In genomic region chr16:57676624-57677085, GRCh38 we compare ENCODE assay signal across 28 cellular contexts. TPM values are rescaled to one million over a fixed set of nuclear protein-coding genes. Genes with fewer than 3 reads are reported as not detected.
DNase-seq lines count a peak whose midpoint lies in the region; ATAC-seq and TF ChIP-seq lines count a peak whose summit lies in the region.
"Had no signal": no experiment of that assay in that cellular context is flagged by ENCODE, and none has a peak within 500 bp of the region (broad histone marks: within the 10 kb centered on the region; RNA-seq: fewer than 3 reads in every experiment).

No MANE protein-coding gene starts in this region.

- WGBS in suprapubic skin, result 78% methylated on average over 3 of the region's 3 CpGs

- H3K27ac ChIP-seq in breast epithelium, result peak overlapping the region in 1 of 2 donors; percentile 66
- peak overlapping the region; percentile 29 for H3K27ac ChIP-seq in suprapubic skin
- H3K27ac ChIP-seq: adrenal gland, colonic mucosa, uterus had no signal

- ATAC-seq in GM19328 (IDR thresholded peaks at IDR 0.05; ENCODE audit: unreplicated experiment), result no peak
- ATAC-seq: SK-N-SH treated with all-trans-retinoic acid at 6 μM for 48 hours; stimulated activated memory B cell treated with anti-CD40 and anti-IgM and Interleukin-4, amounts not matched to agents 10 μg/mL and 1 μg/mL and 100 μg/mL, for 72 hours had no signal

- BruUV-seq in MCF 10A (replicated peaks; lab: Mats Ljungman, UMichigan), result no TSS peak

- peak overlapping the region; percentile 13 for H3K27ac Mint-ChIP-seq in MCF 10A (ENCODE audit: low read depth, unreplicated experiment)
- H3K27ac Mint-ChIP-seq: activated CD4-positive, alpha-beta memory T cell treated with anti-CD3 and anti-CD28 coated beads for 36 hours; CD4-positive, CD25-positive, alpha-beta regulatory T cell; endodermal cell; stimulated activated memory B cell treated with anti-CD40 and anti-IgM and Interleukin-4, amounts not matched to agents 10 μg/mL and 1 μg/mL and 100 μg/mL, for 72 hours had no signal

- TF ChIP-seq EP300 in suprapubic skin (IDR thresholded peaks at IDR 0.05), result no peak

- CTCF ChIA-PET in MCF 10A (lab: Yijun Ruan, JAX), result interaction anchor here (0.7 to 1.0 kb wide), 2 partner anchors 100 to 243 kb away, joined by 3 to 4 read pairs; no protein-coding TSS in a partner anchor

- intact Hi-C loops in MCF 10A (cut with micrococcal nuclease) (no loop called here), breast epithelium (cut with DNase I; ENCODE audit: low total_unique reads) (no loop called here)

- H3K27me3 ChIP-seq in breast epithelium (no peaks in the 10 kb centered on the region), suprapubic skin (peaks cover 10% of the 10 kb centered on the region)
- H3K27me3 ChIP-seq: adrenal gland, colonic mucosa, uterus had no signal

- H3K27me3 Mint-ChIP-seq in MCF 10A (ENCODE audit: insufficient read depth, unreplicated experiment), result peaks cover 20% of the 10 kb centered on the region
- H3K27me3 Mint-ChIP-seq: activated CD4-positive, alpha-beta memory T cell treated with anti-CD3 and anti-CD28 coated beads for 36 hours had no signal

- DNase-seq in MCF 10A (ENCODE audit: unreplicated experiment) (peak; percentile 13), breast epithelium (ENCODE audit: low spot score in 2 of 2) (no peak), epithelial cell of esophagus (ENCODE audit: low read depth) (peak; percentile 14), suprapubic skin (ENCODE audit: low spot score in 2 of 2) (peak in 1 of 2 donors; percentile 17), activated gamma-delta T cell (lab: John Stamatoyannopoulos, UW) (no peak)
- DNase-seq: activated CD4-positive, alpha-beta memory T cell treated with anti-CD3 and anti-CD28 coated beads for 36 hours; activated CD4-positive, CD25-positive, alpha-beta regulatory T cell; activated effector memory CD4-positive, alpha-beta T cell treated with anti-CD3 and anti-CD28 coated beads, Interleukin-2, amount 50 U/mL, for 16 hours; activated T-cell treated with anti-CD3 and anti-CD28 coated beads for 4 hours; adrenal gland; CD4-positive, CD25-positive, alpha-beta regulatory T cell; colonic mucosa; IMR-90; kidney; NCI-H146; NCI-H2171 treated with DMSO at 0.1 percent for 48 hours; NCI-H526 treated with DMSO at 0.1 percent for 48 hours; nucleus accumbens; uterus had no signal

- POLR2A ChIA-PET in MCF 10A (lab: Yijun Ruan, JAX), result interaction anchor here (1.6 kb wide), 1 partner anchor 59 kb away, joined by 5 read pairs; the partner anchor contains the start of gene KATNB1

- H3K4me1 ChIP-seq in breast epithelium (peaks cover 0 to 6% of the 10 kb centered on the region in 2 donors), suprapubic skin (peaks cover 7% of the 10 kb centered on the region)
- H3K4me1 ChIP-seq: adrenal gland, colonic mucosa, uterus had no signal

- H3K4me1 Mint-ChIP-seq in MCF 10A (ENCODE audit: insufficient read depth, unreplicated experiment), result peaks cover 12% of the 10 kb centered on the region
- H3K4me1 Mint-ChIP-seq: CD4-positive, CD25-positive, alpha-beta regulatory T cell had no signal

- H3K36me3 Mint-ChIP-seq in MCF 10A (ENCODE audit: insufficient read depth, unreplicated experiment), result no peaks in the 10 kb centered on the region
- H3K36me3 Mint-ChIP-seq: activated CD4-positive, alpha-beta memory T cell treated with anti-CD3 and anti-CD28 coated beads for 36 hours; CD4-positive, CD25-positive, alpha-beta regulatory T cell; stimulated activated memory B cell treated with anti-CD40 and anti-IgM and Interleukin-4, amounts not matched to agents 10 μg/mL and 1 μg/mL and 100 μg/mL, for 72 hours had no signal

- TF ChIP-seq CTCF in MCF 10A (IDR thresholded peaks at IDR 0.05; ENCODE audit: unreplicated experiment), result no peak
- TF ChIP-seq CTCF in breast epithelium (IDR thresholded peaks at IDR 0.05), result no peak
- no peak for TF ChIP-seq CTCF in epithelial cell of esophagus (IDR thresholded peaks at IDR 0.05; ENCODE audit: insufficient read depth, low read depth, low read length, missing control alignments)
- no peak for TF ChIP-seq CTCF in suprapubic skin (IDR thresholded peaks at IDR 0.05)

- no peaks in the 10 kb centered on the region for H3K9me3 Mint-ChIP-seq in MCF 10A (ENCODE audit: unreplicated experiment)
- H3K9me3 Mint-ChIP-seq: activated CD4-positive, alpha-beta memory T cell treated with anti-CD3 and anti-CD28 coated beads for 36 hours; CD4-positive, CD25-positive, alpha-beta regulatory T cell; endodermal cell; stimulated activated memory B cell treated with anti-CD40 and anti-IgM and Interleukin-4, amounts not matched to agents 10 μg/mL and 1 μg/mL and 100 μg/mL, for 72 hours had no signal

- no peaks in the 10 kb centered on the region for H3K36me3 ChIP-seq in breast epithelium
- no peaks in the 10 kb centered on the region for H3K36me3 ChIP-seq in suprapubic skin
- H3K36me3 ChIP-seq: adrenal gland, colonic mucosa, uterus had no signal

- H3K4me3 Mint-ChIP-seq in MCF 10A (ENCODE audit: unreplicated experiment), result no peak overlapping the region
- H3K4me3 Mint-ChIP-seq: activated CD4-positive, alpha-beta memory T cell treated with anti-CD3 and anti-CD28 coated beads for 36 hours; CD4-positive, CD25-positive, alpha-beta regulatory T cell; stimulated activated memory B cell treated with anti-CD40 and anti-IgM and Interleukin-4, amounts not matched to agents 10 μg/mL and 1 μg/mL and 100 μg/mL, for 72 hours had no signal

- H3K4me3 ChIP-seq in breast epithelium (no peak overlapping the region), epithelial cell of esophagus (ENCODE audit: low read length) (no peak overlapping the region), suprapubic skin (no peak overlapping the region)
- H3K4me3 ChIP-seq: adrenal gland, colonic mucosa, lung, smooth muscle cell, uterus had no signal

- TF ChIP-seq POLR2A in breast epithelium (IDR thresholded peaks at IDR 0.05) (no peak), suprapubic skin (IDR thresholded peaks at IDR 0.05) (no peak)

- no peaks in the 10 kb centered on the region for H3K9me3 ChIP-seq in breast epithelium
- H3K9me3 ChIP-seq in suprapubic skin, result no peaks in the 10 kb centered on the region
- H3K9me3 ChIP-seq: adrenal gland, colonic mucosa, uterus had no signal

RNA-seq across cellular contexts. Expression of gene ADGRG3, which starts 8.5 kb away (rescaled TPM):
- not detected in 2 replicates for total RNA-seq in MCF 10A (2022)
- total RNA-seq in breast epithelium, result 1 to 10 TPM in 2 of 3 donors, under 1 TPM in 1; 0.64 to 5.2 (median 1.6) TPM
- 1 to 10 TPM in 2 of 4 donors, under 1 TPM in 1, not detected in 1; 0.32 to 2.0 (median 2.0) TPM for total RNA-seq in suprapubic skin
- total RNA-seq: activated CD4-positive, alpha-beta memory T cell treated with anti-CD3 and anti-CD28 coated beads for 36 hours; endodermal cell; fibroblast of lung; H4; IMR-90 had no signal

RNA-seq across cellular contexts. Expression of gene DRC7, which starts 18.0 kb away (rescaled TPM):
- total RNA-seq in MCF 10A (2022), result not detected in 2 replicates
- 1 to 10 TPM in 1 of 3 donors, not detected in 2; 1.5 TPM for total RNA-seq in breast epithelium
- not detected for total RNA-seq in suprapubic skin
- total RNA-seq: activated CD4-positive, alpha-beta memory T cell treated with anti-CD3 and anti-CD28 coated beads for 36 hours; adrenal gland; CD4-positive, CD25-positive, alpha-beta regulatory T cell; colonic mucosa; fibroblast of lung; glomerular endothelial cell; IMR-90 had no signal

RNA-seq across cellular contexts. Expression of gene ADGRG1, which starts 48.2 kb away (rescaled TPM):
- total RNA-seq in MCF 10A (2022) (10.1 and 10.2 TPM in 2 replicates), breast epithelium (10 to 100 TPM in 2 of 3 donors, 1 to 10 TPM in 1; 9.4 to 54.1 (median 34.0) TPM), suprapubic skin (100 to 1,000 TPM; 107 to 202 (median 139) TPM)

RNA-seq across cellular contexts. Expression of gene KATNB1, which starts 58.9 kb away (rescaled TPM):
- total RNA-seq in MCF 10A (2022) (22.7 and 30.6 TPM in 2 replicates), breast epithelium (10 to 100 TPM; 15.5 to 20.9 (median 17.0) TPM), suprapubic skin (10 to 100 TPM; 47.8 to 62.7 (median 55.7) TPM)

Comparison
In these comparisons a context has a peak if more than half of its experiments do, and no peak if none do; other contexts are left out.
1. DNase-seq: peak in MCF 10A (single experiment) and epithelial cell of esophagus (single experiment); none in breast epithelium (0 of 2) and activated gamma-delta T cell (single experiment).